ENCODE assay signal across 13 cellular contexts in the genomic region with DNA sequence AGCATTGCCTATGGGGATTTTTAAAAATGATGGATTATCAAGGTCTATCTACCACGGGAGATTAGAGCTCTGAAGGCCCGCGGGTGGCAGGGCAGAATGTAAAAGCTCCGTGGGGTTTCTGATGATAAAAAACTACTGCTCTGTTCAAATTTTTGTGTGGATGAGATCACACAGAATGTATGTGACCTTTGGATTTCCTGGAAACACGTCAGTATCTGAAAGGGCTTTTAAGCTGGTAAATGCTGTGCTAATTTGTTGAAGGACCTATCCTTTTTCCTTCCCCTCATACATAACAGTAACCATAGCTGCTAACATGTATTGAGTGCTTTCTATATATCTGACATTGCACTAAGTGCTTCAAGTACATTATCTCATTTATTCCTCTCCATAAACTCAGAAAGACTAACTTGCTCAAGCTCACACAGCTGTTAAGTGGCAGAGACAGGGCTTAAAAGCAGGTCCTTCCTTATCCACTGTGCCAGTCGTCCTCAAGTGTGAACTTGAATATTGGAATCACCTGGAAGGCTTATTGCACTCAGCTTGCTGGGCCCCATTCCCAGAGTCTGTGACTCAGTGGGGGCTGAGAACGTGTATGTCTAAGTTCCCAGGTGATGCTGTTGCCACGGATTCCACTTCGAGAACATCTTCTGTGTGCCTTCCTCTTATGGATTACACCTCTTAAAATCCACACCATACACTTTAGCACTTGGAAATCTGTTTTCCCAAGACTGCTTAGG. TPM values are rescaled to one million over a fixed set of nuclear protein-coding genes. Genes with fewer than 3 reads are reported as not detected.
A peak's percentile ranks its signal among the peaks of the same experiment; 100 is the strongest.
DNase-seq lines count a peak whose midpoint lies in the region; ATAC-seq, FAIRE-seq and TF ChIP-seq lines count a peak whose summit lies in the region.
"Had no signal": no experiment of that assay in that cellular context is flagged by ENCODE, and none has a peak within 500 bp of the region (broad histone marks: within the 10 kb centered on the region; RNA-seq: fewer than 3 reads in every experiment).

No MANE protein-coding gene starts in this region.

- H3K36me3 ChIP-seq in CD8-positive, alpha-beta T cell (ENCODE audit: insufficient read depth, low read length), result no peaks in the 10 kb centered on the region
- H3K36me3 ChIP-seq in astrocyte (ENCODE audit: insufficient read depth, low read length) (no peaks in the 10 kb centered on the region), right lobe of liver (peaks cover 0 to 2% (median 0%) of the 10 kb centered on the region in 4 donors)

- H3K27ac ChIP-seq in CD8-positive, alpha-beta T cell (ENCODE audit: low read depth, low read length), result no peak overlapping the region
- peak overlapping the region; percentile 27 for H3K27ac ChIP-seq in astrocyte (ENCODE audit: low read depth, low read length)
- no peak overlapping the region for H3K27ac ChIP-seq in right lobe of liver

- no peaks in the 10 kb centered on the region for H3K9me3 Mint-ChIP-seq in CD8-positive, alpha-beta T cell
- no peaks in the 10 kb centered on the region for H3K9me3 Mint-ChIP-seq in astrocyte (ENCODE audit: unreplicated experiment)
- H3K9me3 Mint-ChIP-seq in stimulated activated memory B cell treated with anti-CD40 and anti-IgM and Interleukin-4, amounts not matched to agents 10 μg/mL and 1 μg/mL and 100 μg/mL, for 72 hours, result no peaks in the 10 kb centered on the region
- H3K9me3 Mint-ChIP-seq: activated naive CD4-positive, alpha-beta T cell treated with anti-CD3 and anti-CD28 coated beads, Interleukin-2, amount 50 U/mL, for 72 hours had no signal

- H3K4me3 ChIP-seq in CD8-positive, alpha-beta T cell (ENCODE audit: low read depth, low read length), result no peak overlapping the region
- H3K4me3 ChIP-seq in astrocyte (ENCODE audit: insufficient read depth, low read depth, low read length), result no peak overlapping the region
- H3K4me3 ChIP-seq in right lobe of liver, result no peak overlapping the region

- intact Hi-C loops in CD8-positive, alpha-beta T cell (cut with DNase I, micrococcal nuclease), result no loop called here
- intact Hi-C loops in right lobe of liver (cut with DNase I), result no loop called here

- peaks cover 16% of the 10 kb centered on the region for H3K79me2 ChIP-seq in astrocyte (ENCODE audit: insufficient read depth, low read length)

- H2AFZ ChIP-seq in astrocyte (ENCODE audit: low read depth, low read length), result no peak overlapping the region

- FAIRE-seq in astrocyte (lab: Jason Lieb, UNC), result no peak

- no peak overlapping the region for H3K9ac ChIP-seq in astrocyte (ENCODE audit: low read length)

- H3K27ac Mint-ChIP-seq in CD8-positive, alpha-beta T cell, result no peak overlapping the region
- H3K27ac Mint-ChIP-seq in astrocyte (ENCODE audit: unreplicated experiment), result peak overlapping the region; percentile 29
- H3K27ac Mint-ChIP-seq in stimulated activated memory B cell treated with anti-CD40 and anti-IgM and Interleukin-4, amounts not matched to agents 10 μg/mL and 1 μg/mL and 100 μg/mL, for 72 hours, result no peak overlapping the region
- H3K27ac Mint-ChIP-seq: activated naive CD4-positive, alpha-beta T cell treated with anti-CD3 and anti-CD28 coated beads, Interleukin-2, amount 50 U/mL, for 72 hours had no signal

- peaks cover 22% of the 10 kb centered on the region for H3K4me1 Mint-ChIP-seq in CD8-positive, alpha-beta T cell (ENCODE audit: low read depth)
- H3K4me1 Mint-ChIP-seq in astrocyte (ENCODE audit: low read depth, unreplicated experiment), result peaks cover 20% of the 10 kb centered on the region
- H3K4me1 Mint-ChIP-seq in stimulated activated memory B cell treated with anti-CD40 and anti-IgM and Interleukin-4, amounts not matched to agents 10 μg/mL and 1 μg/mL and 100 μg/mL, for 72 hours, result peaks cover 18% of the 10 kb centered on the region

- no peak for ATAC-seq in CD8-positive, alpha-beta T cell
- ATAC-seq in right lobe of liver (peak in 1 of 4 donors; percentile 2), HG03108 (IDR thresholded peaks at IDR 0.05; ENCODE audit: unreplicated experiment) (no peak)
- no peak for ATAC-seq in stimulated activated memory B cell treated with anti-CD40 and anti-IgM and Interleukin-4, amounts not matched to agents 10 μg/mL and 1 μg/mL and 100 μg/mL, for 72 hours
- ATAC-seq: activated naive CD4-positive, alpha-beta T cell treated with anti-CD3 and anti-CD28 coated beads, Interleukin-2, amount 50 U/mL, for 72 hours had no signal

- DNase-seq in CD8-positive, alpha-beta T cell, result no peak
- DNase-seq in HS-5 (ENCODE audit: low read depth), result peak; percentile 38
- DNase-seq in astrocyte (ENCODE audit: low read depth), result peak; percentile 41
- DNase-seq in right lobe of liver, result no peak
- DNase-seq in NCI-H1417 treated with DMSO at 0.1 percent for 48 hours (lab: John Stamatoyannopoulos, UW), result no peak
- DNase-seq in HT-29 (ENCODE audit: low spot score), result no peak
- DNase-seq: activated CD4-positive, alpha-beta T cell treated with anti-CD3 and anti-CD28 coated beads, Interleukin-2, amount 50 U/mL, for 1 hour; cortex of kidney; MG63; NCI-H2171 had no signal

- H4K20me1 ChIP-seq in astrocyte (ENCODE audit: insufficient read depth, low read length), result no peaks in the 10 kb centered on the region

- H3K27me3 ChIP-seq in CD8-positive, alpha-beta T cell (ENCODE audit: insufficient read depth, low read length), result no peaks in the 10 kb centered on the region
- H3K27me3 ChIP-seq in astrocyte (ENCODE audit: insufficient read depth, low read length) (no peaks in the 10 kb centered on the region), right lobe of liver (no peaks in the 10 kb centered on the region)

- WGBS in right lobe of liver (ENCODE audit: insufficient coverage, low coverage, low lambda C conversion rate, missing lambda C conversion rate), result 60% methylated on average over 9 of the region's 9 CpGs

- CTCF ChIA-PET in CD8-positive, alpha-beta T cell (lab: Charles Lee), result interaction anchor here (1.1 to 3.2 kb wide), 5 partner anchors 8 to 341 kb away, joined by 4 to 16 read pairs (median 5); no protein-coding TSS in a partner anchor

- H3K4me3 Mint-ChIP-seq in CD8-positive, alpha-beta T cell, result peak overlapping the region; percentile 16
- no peak overlapping the region for H3K4me3 Mint-ChIP-seq in astrocyte (ENCODE audit: unreplicated experiment)
- H3K4me3 Mint-ChIP-seq in stimulated activated memory B cell treated with anti-CD40 and anti-IgM and Interleukin-4, amounts not matched to agents 10 μg/mL and 1 μg/mL and 100 μg/mL, for 72 hours, result no peak overlapping the region

- peaks cover 5% of the 10 kb centered on the region for H3K27me3 Mint-ChIP-seq in CD8-positive, alpha-beta T cell (ENCODE audit: low read depth)
- peaks cover 4% of the 10 kb centered on the region for H3K27me3 Mint-ChIP-seq in astrocyte (ENCODE audit: low read depth, unreplicated experiment)
- peaks cover 11% of the 10 kb centered on the region for H3K27me3 Mint-ChIP-seq in stimulated activated memory B cell treated with anti-CD40 and anti-IgM and Interleukin-4, amounts not matched to agents 10 μg/mL and 1 μg/mL and 100 μg/mL, for 72 hours

- TF ChIP-seq POLR2A in right lobe of liver (IDR thresholded peaks at IDR 0.05), result peak; percentile 45

- H3K4me1 ChIP-seq in CD8-positive, alpha-beta T cell (ENCODE audit: insufficient read depth, low read length), result peaks cover 8% of the 10 kb centered on the region
- H3K4me1 ChIP-seq in astrocyte (ENCODE audit: insufficient read depth, low read length) (peaks cover 28% of the 10 kb centered on the region), right lobe of liver (peaks cover 0 to 5% (median 2%) of the 10 kb centered on the region in 4 donors)

- TF ChIP-seq CTCF in CD8-positive, alpha-beta T cell (IDR thresholded peaks at IDR 0.05), result no peak
- TF ChIP-seq CTCF in astrocyte (IDR thresholded peaks at IDR 0.05; ENCODE audit: insufficient read depth, low read depth, low read length) (no peak), right lobe of liver (IDR thresholded peaks at IDR 0.05) (no peak)

- H3K4me2 ChIP-seq in astrocyte (ENCODE audit: low read length), result peak overlapping the region; percentile 52

- POLR2A ChIA-PET in CD8-positive, alpha-beta T cell (lab: Charles Lee), result interaction anchor here (0.7 kb wide), 1 partner anchor 55 kb away, joined by 3 read pairs; no protein-coding TSS in a partner anchor

- peaks cover 8% of the 10 kb centered on the region for H3K36me3 Mint-ChIP-seq in CD8-positive, alpha-beta T cell
- H3K36me3 Mint-ChIP-seq in astrocyte (ENCODE audit: low read depth, unreplicated experiment), result no peaks in the 10 kb centered on the region
- no peaks in the 10 kb centered on the region for H3K36me3 Mint-ChIP-seq in stimulated activated memory B cell treated with anti-CD40 and anti-IgM and Interleukin-4, amounts not matched to agents 10 μg/mL and 1 μg/mL and 100 μg/mL, for 72 hours

- H3K9me3 ChIP-seq in CD8-positive, alpha-beta T cell (ENCODE audit: low read length), result no peaks in the 10 kb centered on the region
- H3K9me3 ChIP-seq in astrocyte (ENCODE audit: insufficient read depth, low read depth, low read length), result no peaks in the 10 kb centered on the region
- H3K9me3 ChIP-seq in right lobe of liver, result no peaks in the 10 kb centered on the region
- H3K9me3 ChIP-seq: MG63 had no signal

RNA-seq across cellular contexts. Expression of gene TMEM242, which starts 1.9 kb away (rescaled TPM):
- 10 to 100 TPM; 13.8 to 14.0 TPM for total RNA-seq in CD8-positive, alpha-beta T cell
- total RNA-seq in astrocyte, result 9.0 and 9.7 TPM in 2 replicates
- total RNA-seq in right lobe of liver, result 1 to 10 TPM; 4.4 to 8.8 (median 7.3) TPM
- 1.7 and 4.3 TPM in 2 replicates for total RNA-seq in HT-29 (2014; rRNA removed; shearing (Covaris generic))

RNA-seq across cellular contexts. Expression of gene ZDHHC14, which starts 55.8 kb away (rescaled TPM):
- total RNA-seq in CD8-positive, alpha-beta T cell, result 1 to 10 TPM; 2.3 to 2.6 TPM
- 6.8 and 7.2 TPM in 2 replicates for total RNA-seq in astrocyte
- total RNA-seq in right lobe of liver, result 10 to 100 TPM in 4 of 6 experiments, 1 to 10 TPM in 2; 7.3 to 13.0 (median 10.3) TPM
- 4.7 and 6.2 TPM in 2 replicates for total RNA-seq in HT-29 (2014; rRNA removed; shearing (Covaris generic))

Comparison
In these comparisons a context has a peak if more than half of its experiments do, and no peak if none do; other contexts are left out.
1. DNase-seq: peak in HS-5 (single experiment) and astrocyte (single experiment); none in CD8-positive, alpha-beta T cell (0 of 7), right lobe of liver (0 of 3), NCI-H1417 treated with DMSO at 0.1 percent for 48 hours (single experiment) and HT-29 (single experiment).